10 cellular contexts compared by ENCODE assay signal in genomic region chr1:87410771-87411170, GRCh38.
DNase-seq lines count a peak whose midpoint lies in the region; ATAC-seq and TF ChIP-seq lines count a peak whose summit lies in the region.
"Had no signal": no experiment of that assay in that cellular context is flagged by ENCODE, and none has a peak within 500 bp of the region (broad histone marks: within the 10 kb centered on the region; RNA-seq: fewer than 3 reads in every experiment).

No MANE protein-coding gene starts in this region.

- H3K79me2 ChIP-seq in GM23248 (ENCODE audit: insufficient read depth), result no peaks in the 10 kb centered on the region

- H3K36me3 ChIP-seq in GM23248 (ENCODE audit: low read depth) (no peaks in the 10 kb centered on the region), heart left ventricle (no peaks in the 10 kb centered on the region), esophagus muscularis mucosa (no peaks in the 10 kb centered on the region)

- TF ChIP-seq POLR2A in heart left ventricle (IDR thresholded peaks at IDR 0.05) (no peak), esophagus muscularis mucosa (IDR thresholded peaks at IDR 0.05; ENCODE audit: low read depth) (no peak)

- no peaks in the 10 kb centered on the region for H3K9me2 ChIP-seq in GM23248 (ENCODE audit: insufficient read depth)

- H3K4me2 ChIP-seq in GM23248 (ENCODE audit: unreplicated experiment), result no peak overlapping the region

- DNase-seq in AG08395 (ENCODE audit: low spot score) (peak; percentile 4), GM23248 (peak; percentile 22), NCI-H748 (lab: John Stamatoyannopoulos, UW; ENCODE audit: unreplicated experiment) (peak; percentile 70), heart left ventricle (peak in 3 of 5 donors; percentile 25 to 51 (median 36)), esophagus muscularis mucosa (ENCODE audit: extremely low spot score) (no peak)
- no peak for DNase-seq in activated naive CD4-positive, alpha-beta T cell treated with anti-CD3 and anti-CD28 coated beads, Interleukin-2, amount 50 U/mL, for 16 hours
- DNase-seq in activated T-cell treated with anti-CD3 and anti-CD28 coated beads, Interleukin-2, amount 50 U/mL, for 48 hours, result no peak
- DNase-seq: naive thymus-derived CD8-positive, alpha-beta T cell had no signal

- no peaks in the 10 kb centered on the region for H3K27me3 ChIP-seq in GM23248 (replicated peaks; ENCODE audit: insufficient read depth)
- no peaks in the 10 kb centered on the region for H3K27me3 ChIP-seq in heart left ventricle
- H3K27me3 ChIP-seq in esophagus muscularis mucosa, result no peaks in the 10 kb centered on the region

- H2AFZ ChIP-seq in GM23248, result no peak overlapping the region

- H3K27ac ChIP-seq in GM23248, result no peak overlapping the region
- peak overlapping the region in 1 of 12 donors; percentile 1 for H3K27ac ChIP-seq in heart left ventricle
- H3K27ac ChIP-seq in esophagus muscularis mucosa (replicated peaks in 1 of 4), result no peak overlapping the region
- H3K27ac ChIP-seq: RWPE1 had no signal

- no peaks in the 10 kb centered on the region for H3F3A ChIP-seq in GM23248 (ENCODE audit: insufficient read depth)

- no peaks in the 10 kb centered on the region for H3K4me1 ChIP-seq in GM23248 (ENCODE audit: insufficient read depth)
- H3K4me1 ChIP-seq in heart left ventricle, result peaks cover 0 to 4% (median 0%) of the 10 kb centered on the region in 12 donors
- no peaks in the 10 kb centered on the region for H3K4me1 ChIP-seq in esophagus muscularis mucosa

- no peak for TF ChIP-seq CTCF in heart left ventricle (IDR thresholded peaks at IDR 0.05)
- TF ChIP-seq CTCF in esophagus muscularis mucosa (IDR thresholded peaks at IDR 0.05), result no peak

- H3K4me3 ChIP-seq in GM23248, result no peak overlapping the region
- H3K4me3 ChIP-seq in heart left ventricle, result no peak overlapping the region
- no peak overlapping the region for H3K4me3 ChIP-seq in esophagus muscularis mucosa

- WGBS in GM23248 (ENCODE audit: low coverage in 1 of 2, low lambda C conversion rate in 2 of 2, missing lambda C conversion rate in 2 of 2), 2 experiments, result 100% methylated on average over 1 of the region's 1 CpG
- 90 to 95% (median 91%) methylated on average over 1 of the region's 1 CpG for WGBS in heart left ventricle, 4 donors
- 100% methylated on average over 1 of the region's 1 CpG for WGBS in esophagus muscularis mucosa

- H4K20me1 ChIP-seq in GM23248 (ENCODE audit: insufficient read depth), result no peaks in the 10 kb centered on the region

- in situ Hi-C loops in GM23248 (cut with MboI), result no loop called here

- ATAC-seq in heart left ventricle (no peak), HG03135 (IDR thresholded peaks at IDR 0.05; ENCODE audit: unreplicated experiment) (no peak)
- ATAC-seq: naive thymus-derived CD8-positive, alpha-beta T cell had no signal

- no peak overlapping the region for H3K9ac ChIP-seq in GM23248

- TF ChIP-seq EP300 in esophagus muscularis mucosa (IDR thresholded peaks at IDR 0.05), result no peak

- intact Hi-C loops in heart left ventricle (cut with DNase I) (no loop called here), esophagus muscularis mucosa (cut with DNase I) (no loop called here)

- H3K9me3 ChIP-seq in GM23248 (ENCODE audit: low read depth) (no peaks in the 10 kb centered on the region), heart left ventricle (no peaks in the 10 kb centered on the region), esophagus muscularis mucosa (no peaks in the 10 kb centered on the region)

Comparison
In these comparisons a context has a peak if more than half of its experiments do, and no peak if none do; other contexts are left out.
1. DNase-seq: peak in AG08395 (single experiment), GM23248 (single experiment), NCI-H748 (single experiment) and heart left ventricle (3 of 5); none in activated naive CD4-positive, alpha-beta T cell treated with anti-CD3 and anti-CD28 coated beads, Interleukin-2, amount 50 U/mL, for 16 hours (single experiment), esophagus muscularis mucosa (single experiment) and activated T-cell treated with anti-CD3 and anti-CD28 coated beads, Interleukin-2, amount 50 U/mL, for 48 hours (0 of 2).